In genomic region chr3:10299679-10300078, GRCh38 we compare ENCODE assay signal across 12 cellular contexts. TPM values are rescaled to one million over a fixed set of nuclear protein-coding genes. Genes with fewer than 3 reads are reported as not detected.
DNase-seq lines count a peak whose midpoint lies in the region; ATAC-seq and TF ChIP-seq lines count a peak whose summit lies in the region.
"Had no signal": no experiment of that assay in that cellular context is flagged by ENCODE, and none has a peak within 500 bp of the region (broad histone marks: within the 10 kb centered on the region; RNA-seq: fewer than 3 reads in every experiment).

No MANE protein-coding gene starts in this region.

- H3K4me1 Mint-ChIP-seq in T-cell (peaks cover 7 to 12% (median 10%) of the 10 kb centered on the region in 3 donors), naive B cell (peaks cover 12 to 15% (median 15%) of the 10 kb centered on the region in 3 donors)

- no peaks in the 10 kb centered on the region for H3K27me3 Mint-ChIP-seq in T-cell
- no peaks in the 10 kb centered on the region for H3K27me3 Mint-ChIP-seq in naive B cell

- DNase-seq in T-cell (no peak), naive B cell (no peak), esophagus squamous epithelium (lab: John Stamatoyannopoulos, UW) (no peak), erythroblast (lab: John Stamatoyannopoulos, UW) (no peak), NCI-H1436 (lab: John Stamatoyannopoulos, UW) (no peak)
- no peak for DNase-seq in stimulated activated CD4-positive, alpha-beta T cell treated with anti-CD3 and anti-CD28 coated beads, Interleukin-1b, Interleukin-23, amount 100 ng/mL, for 48 hours
- DNase-seq: islet precursor cell, NCI-H1048 had no signal

- H3K4me3 ChIP-seq in esophagus squamous epithelium = no peak overlapping the region
- H3K4me3 ChIP-seq: skin epidermis had no signal

- H3K9me3 ChIP-seq in esophagus squamous epithelium = no peaks in the 10 kb centered on the region

- H3K4me3 Mint-ChIP-seq in T-cell (no peak overlapping the region), naive B cell (no peak overlapping the region)

- H3K4me1 ChIP-seq in esophagus squamous epithelium = no peaks in the 10 kb centered on the region

- H3K27ac Mint-ChIP-seq in T-cell = peak overlapping the region; percentile 48 to 66
- H3K27ac Mint-ChIP-seq in naive B cell = peak overlapping the region; percentile 50 to 95 (median 86)

- CTCF ChIA-PET in T-cell (lab: Charles Lee) = interaction anchor here in 1 of 2 donors (0.6 to 1.0 kb wide), 3 partner anchors 13 to 306 kb away, joined by 3 to 8 read pairs (median 4); no protein-coding TSS in a partner anchor

- ATAC-seq in GM18511 (IDR thresholded peaks at IDR 0.05; ENCODE audit: unreplicated experiment) (peak; percentile 86), GM21529 (IDR thresholded peaks at IDR 0.05; ENCODE audit: unreplicated experiment) (peak; percentile 69), T-cell (replicated peaks in 1 of 4) (no peak), naive B cell (ENCODE audit: low read depth in 2 of 2) (peak; percentile 46 to 64)
- ATAC-seq: Right ventricle myocardium inferior had no signal

- intact Hi-C loops in esophagus squamous epithelium (cut with DNase I) = no loop called here

- H3K27ac ChIP-seq in esophagus squamous epithelium = no peak overlapping the region

- H3K9me3 Mint-ChIP-seq in T-cell (no peaks in the 10 kb centered on the region), naive B cell (no peaks in the 10 kb centered on the region)

- peaks cover 56% of the 10 kb centered on the region for H3K36me3 Mint-ChIP-seq in T-cell
- peaks cover 17 to 18% of the 10 kb centered on the region in 2 donors for H3K36me3 Mint-ChIP-seq in naive B cell

- 71 to 82% methylated on average over 1 to 6 of the region's 6 CpGs for WGBS in esophagus squamous epithelium, 2 donors

- H3K27me3 ChIP-seq in esophagus squamous epithelium = no peaks in the 10 kb centered on the region

- no peak for TF ChIP-seq POLR2A in esophagus squamous epithelium (IDR thresholded peaks at IDR 0.05)
- TF ChIP-seq POLR2A in erythroblast (IDR thresholded peaks at IDR 0.05; ENCODE audit: low read length) = no peak

- TF ChIP-seq CTCF in esophagus squamous epithelium (IDR thresholded peaks at IDR 0.05) = no peak

- peaks cover 24 to 83% (median 25%) of the 10 kb centered on the region in 3 donors for H3K36me3 ChIP-seq in esophagus squamous epithelium

- POLR2A ChIA-PET in T-cell (lab: Charles Lee) = no interaction called here

RNA-seq across cellular contexts. Expression of gene GHRL, which starts 6.9 kb away (rescaled TPM):
- total RNA-seq in T-cell (1 to 10 TPM in 1 of 5 donors, under 1 TPM in 3, not detected in 1; 0.29 to 1.7 (median 0.61) TPM), esophagus squamous epithelium (1 to 10 TPM in 1 of 4 donors, under 1 TPM in 1, not detected in 2; 0.38 to 1.5 TPM)
- polyA plus RNA-seq in naive B cell (ENCODE audit: low read depth in 6 of 6) = 1 to 10 TPM in 5 of 6 donors, not detected in 1; 1.8 to 4.9 (median 3.0) TPM

RNA-seq across cellular contexts. Expression of gene SEC13, which starts 21.2 kb away (rescaled TPM):
- total RNA-seq in T-cell = 10 to 100 TPM; 64.4 to 82.4 (median 71.3) TPM
- polyA plus RNA-seq in naive B cell (ENCODE audit: low read depth in 6 of 6) = 100 to 1,000 TPM; 102 to 147 (median 130) TPM
- total RNA-seq in esophagus squamous epithelium = 100 to 1,000 TPM in 2 of 4 donors, 10 to 100 TPM in 2; 80.3 to 109 (median 94.7) TPM

RNA-seq across cellular contexts. Expression of gene TATDN2, which starts 51.4 kb away (rescaled TPM):
- total RNA-seq in T-cell = 10 to 100 TPM; 58.9 to 82.3 (median 79.9) TPM
- 10 to 100 TPM in 2 of 6 donors, 1 to 10 TPM in 4; 5.5 to 12.4 (median 9.7) TPM for polyA plus RNA-seq in naive B cell (ENCODE audit: low read depth in 6 of 6)
- 10 to 100 TPM; 12.6 to 20.6 (median 17.1) TPM for total RNA-seq in esophagus squamous epithelium

Comparison
In these comparisons a context has a peak if more than half of its experiments do, and no peak if none do; other contexts are left out.
1. ATAC-seq: peak in GM18511 (single experiment), GM21529 (single experiment) and naive B cell (2 of 2); none in T-cell (0 of 4).